8 cellular contexts compared by ENCODE assay signal in the genomic region with DNA sequence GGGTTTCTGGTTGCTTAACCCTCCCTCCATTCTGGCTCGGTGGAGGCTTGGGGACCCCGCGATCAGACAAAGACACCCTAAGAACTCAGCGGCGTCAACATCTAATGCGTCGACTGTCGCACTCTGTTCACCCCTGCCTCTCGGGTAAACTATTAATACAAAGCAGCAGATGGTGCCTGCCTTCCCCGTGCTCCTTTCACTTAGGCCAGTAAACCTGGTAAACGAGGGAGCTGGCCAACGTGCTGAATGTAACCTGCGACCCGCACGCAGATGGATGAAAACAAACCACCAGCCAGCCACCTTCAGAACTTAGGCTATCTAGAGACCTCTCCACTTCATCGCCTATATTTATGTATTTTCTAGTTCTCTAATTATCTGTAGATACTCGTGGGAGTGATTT. TPM values are rescaled to one million over a fixed set of nuclear protein-coding genes. Genes with fewer than 3 reads are reported as not detected.
DNase-seq lines count a peak whose midpoint lies in the region; FAIRE-seq and TF ChIP-seq lines count a peak whose summit lies in the region.

No MANE protein-coding gene starts in this region.

- H3K36me3 ChIP-seq in Caco-2 (ENCODE audit: control insufficient read depth, insufficient read depth, low read length) (no peaks in the 10 kb centered on the region), kidney (ENCODE audit: control insufficient read depth in 1 of 2, insufficient read depth in 2 of 2, low read length in 2 of 2) (no peaks in the 10 kb centered on the region)

- FAIRE-seq in kidney (lab: Jason Lieb, UNC): no peak

- H3K27me3 ChIP-seq in Caco-2 (replicated peaks; ENCODE audit: control insufficient read depth, insufficient read depth, low read length): peaks cover 2% of the 10 kb centered on the region; the same call in 1 of the 2 replicates

- H3K27ac ChIP-seq in kidney (ENCODE audit: low read depth in 2 of 2, low read length in 2 of 2): no peak overlapping the region

- CTCF ChIA-PET in Caco-2 (lab: Charles Lee): interaction anchor here (0.6 to 1.4 kb wide), 3 partner anchors 11 to 352 kb away, joined by 3 to 5 read pairs (median 3); no protein-coding TSS in a partner anchor
- CTCF ChIA-PET in activated CD4-positive, alpha-beta memory T cell treated with anti-CD3 and anti-CD28 coated beads, Interleukin-2, amount 10 ng/mL, durations not matched to agents 7 days and 5 days (lab: Charles Lee): no interaction called here

- peaks cover 13% of the 10 kb centered on the region for H3K27me3 Mint-ChIP-seq in Caco-2 (ENCODE audit: insufficient read depth, unreplicated experiment)
- peaks cover 32% of the 10 kb centered on the region for H3K27me3 Mint-ChIP-seq in activated CD4-positive, alpha-beta memory T cell treated with anti-CD3 and anti-CD28 coated beads, Interleukin-2, amount 10 ng/mL, durations not matched to agents 7 days and 5 days

- no peak overlapping the region for H3K4me3 Mint-ChIP-seq in Caco-2 (ENCODE audit: unreplicated experiment)
- H3K4me3 Mint-ChIP-seq in activated CD4-positive, alpha-beta memory T cell treated with anti-CD3 and anti-CD28 coated beads, Interleukin-2, amount 10 ng/mL, durations not matched to agents 7 days and 5 days: no peak overlapping the region

- no peak overlapping the region for H3K27ac Mint-ChIP-seq in Caco-2 (ENCODE audit: unreplicated experiment)
- no peak overlapping the region for H3K27ac Mint-ChIP-seq in activated CD4-positive, alpha-beta memory T cell treated with anti-CD3 and anti-CD28 coated beads, Interleukin-2, amount 10 ng/mL, durations not matched to agents 7 days and 5 days

- no peak overlapping the region for H3K9ac ChIP-seq in kidney (ENCODE audit: low read length in 2 of 2)

- in situ Hi-C loops in KBM-7 (cut with MboI; ENCODE audit: low pct_unique_long_range_greater_than_20kb, low sequenced_read_pairs) (no loop called here), astrocyte of the cerebellum (cut with HindIII; ENCODE audit: low sequenced_read_pairs) (no loop called here)

- H3K36me3 Mint-ChIP-seq in Caco-2 (ENCODE audit: insufficient read depth, unreplicated experiment): no peaks in the 10 kb centered on the region
- H3K36me3 Mint-ChIP-seq in activated CD4-positive, alpha-beta memory T cell treated with anti-CD3 and anti-CD28 coated beads, Interleukin-2, amount 10 ng/mL, durations not matched to agents 7 days and 5 days (ENCODE audit: low read depth): no peaks in the 10 kb centered on the region

- no peak overlapping the region for H3K4me3 ChIP-seq in Caco-2 (ENCODE audit: low read depth, low read length)
- H3K4me3 ChIP-seq in astrocyte of the cerebellum (ENCODE audit: low read depth, low read length): no peak overlapping the region
- H3K4me3 ChIP-seq in kidney (ENCODE audit: low read length in 2 of 2): no peak overlapping the region

- H3K4me1 ChIP-seq in Caco-2 (no peaks in the 10 kb centered on the region; the same call in 1 of the 2 replicates), kidney (ENCODE audit: control insufficient read depth in 1 of 2, insufficient read depth in 1 of 2, low read depth in 1 of 2, low read length in 2 of 2) (peaks cover 0 to 5% of the 10 kb centered on the region in 2 donors)

- BruUV-seq in Caco-2 (replicated peaks; lab: Mats Ljungman, UMichigan): no TSS peak

- intact Hi-C loops in Caco-2 (cut with micrococcal nuclease; ENCODE audit: unreplicated experiment) (loop anchor here (10.0 kb wide), 1 partner anchor 169 kb away; no protein-coding TSS in a partner anchor), kidney (cut with DNase I) (no loop called here)

- DNase-seq in Caco-2: peak; percentile 62 to 67
- DNase-seq in KBM-7: peak; percentile 8
- peak; percentile 46 for DNase-seq in astrocyte of the cerebellum (ENCODE audit: low read depth)
- DNase-seq in islet precursor cell: peak; percentile 89
- DNase-seq in kidney: no peak
- DNase-seq in activated CD4-positive, alpha-beta memory T cell treated with anti-CD3 and anti-CD28 coated beads, Interleukin-2, amount 10 ng/mL, durations not matched to agents 7 days and 5 days: no peak
- no peak for DNase-seq in NCI-H128 (lab: John Stamatoyannopoulos, UW; ENCODE audit: unreplicated experiment)
- no peak for DNase-seq in GDM1 (lab: John Stamatoyannopoulos, UW)

- no peaks in the 10 kb centered on the region for H3K9me3 Mint-ChIP-seq in Caco-2 (ENCODE audit: unreplicated experiment)
- H3K9me3 Mint-ChIP-seq in activated CD4-positive, alpha-beta memory T cell treated with anti-CD3 and anti-CD28 coated beads, Interleukin-2, amount 10 ng/mL, durations not matched to agents 7 days and 5 days: no peaks in the 10 kb centered on the region

- H3K4me1 Mint-ChIP-seq in Caco-2 (ENCODE audit: low read depth, unreplicated experiment): no peaks in the 10 kb centered on the region
- H3K4me1 Mint-ChIP-seq in activated CD4-positive, alpha-beta memory T cell treated with anti-CD3 and anti-CD28 coated beads, Interleukin-2, amount 10 ng/mL, durations not matched to agents 7 days and 5 days: no peaks in the 10 kb centered on the region

- no peak for TF ChIP-seq CTCF in Caco-2 (IDR thresholded peaks at IDR 0.05; ENCODE audit: insufficient read depth in 1 of 2, low read depth in 1 of 2, low read length in 1 of 2, severe bottlenecking in 1 of 2, unreplicated experiment in 1 of 2)
- no peak for TF ChIP-seq CTCF in astrocyte of the cerebellum (IDR thresholded peaks at IDR 0.05; ENCODE audit: low read depth, low read length, missing control alignments)
- no peak for TF ChIP-seq CTCF in kidney (IDR thresholded peaks at IDR 0.05; ENCODE audit: borderline replicate concordance, extremely low read depth, insufficient read depth)

- H3K9me3 ChIP-seq in Caco-2 (peaks cover 4% of the 10 kb centered on the region), kidney (ENCODE audit: control insufficient read depth in 1 of 2, low read length in 2 of 2) (peaks cover 0 to 9% of the 10 kb centered on the region in 2 donors)

- POLR2A ChIA-PET in Caco-2 (lab: Charles Lee): no interaction called here
- POLR2A ChIA-PET in activated CD4-positive, alpha-beta memory T cell treated with anti-CD3 and anti-CD28 coated beads, Interleukin-2, amount 10 ng/mL, durations not matched to agents 7 days and 5 days (lab: Charles Lee): no interaction called here

RNA-seq across cellular contexts. Expression of a gene that starts 0.8 kb away (rescaled TPM):
- total RNA-seq in Caco-2 (2022): not detected in 2 replicates
- total RNA-seq in kidney: 0.98 TPM
- not detected for polyA plus RNA-seq in kidney (ENCODE audit: insufficient read depth, low read depth, low replicate concordance)
- not detected for total RNA-seq in activated CD4-positive, alpha-beta memory T cell treated with anti-CD3 and anti-CD28 coated beads, Interleukin-2, amount 10 ng/mL, durations not matched to agents 7 days and 5 days

Comparison
In these comparisons a context has a peak if more than half of its experiments do, and no peak if none do; other contexts are left out.
1. DNase-seq: peak in Caco-2 (2 of 2), KBM-7 (single experiment), astrocyte of the cerebellum (single experiment) and islet precursor cell (single experiment); none in kidney (single experiment), activated CD4-positive, alpha-beta memory T cell treated with anti-CD3 and anti-CD28 coated beads, Interleukin-2, amount 10 ng/mL, durations not matched to agents 7 days and 5 days (single experiment), NCI-H128 (single experiment) and GDM1 (single experiment).